ENCODE assay signal across 8 cellular contexts in the genomic region with DNA sequence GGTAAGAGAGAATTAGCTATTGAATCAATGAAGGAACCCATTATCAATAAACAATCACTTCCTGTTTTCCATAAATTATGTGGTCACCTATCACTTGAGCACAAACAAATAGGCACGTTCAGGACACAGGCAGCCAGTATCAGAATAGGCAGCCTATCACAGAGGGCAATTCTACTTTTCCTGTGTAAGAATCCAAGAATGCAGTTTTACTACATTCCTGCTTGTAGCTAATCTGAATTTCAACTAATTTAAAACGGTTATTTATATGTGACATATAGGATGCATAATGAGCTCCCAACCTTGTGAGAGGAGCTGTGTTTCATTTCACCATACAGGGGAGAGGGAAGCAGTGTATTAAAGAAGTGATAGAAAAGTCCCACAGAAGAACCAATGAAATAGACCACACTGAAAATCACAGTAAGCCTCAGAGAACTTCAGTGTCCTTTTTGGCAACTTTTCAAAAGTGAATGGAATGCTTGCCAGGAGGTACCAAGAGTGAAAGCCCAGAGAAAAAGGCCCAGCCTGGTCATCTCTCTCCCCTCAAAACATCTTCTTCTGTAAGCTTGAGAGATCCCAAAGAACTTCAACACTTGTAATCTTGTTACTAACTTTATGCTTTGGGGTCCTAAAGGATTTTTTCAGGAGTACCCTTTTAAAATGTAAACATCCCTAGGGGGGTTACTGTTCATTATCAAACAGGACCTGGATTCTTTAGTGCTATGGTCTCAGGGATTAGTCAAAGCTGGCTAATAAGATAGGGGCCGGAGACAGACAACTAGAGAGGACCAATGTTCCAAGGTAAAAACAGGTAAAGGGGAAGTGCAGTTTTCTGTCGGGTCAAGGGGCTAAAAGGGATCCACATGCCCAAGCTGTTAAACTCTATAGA. TPM values are rescaled to one million over a fixed set of nuclear protein-coding genes. Genes with fewer than 3 reads are reported as not detected.
DNase-seq lines count a peak whose midpoint lies in the region; ATAC-seq, FAIRE-seq and TF ChIP-seq lines count a peak whose summit lies in the region.

No MANE protein-coding gene starts in this region.

- ATAC-seq in GM19463 (IDR thresholded peaks at IDR 0.05; ENCODE audit: unreplicated experiment) (no peak), HG02981 (IDR thresholded peaks at IDR 0.05; ENCODE audit: unreplicated experiment) (no peak)

- peak overlapping the region; percentile 89 for H3K4me3 Mint-ChIP-seq in progenitor cell of endocrine pancreas (ENCODE audit: low read depth)

- peak; percentile 5 for DNase-seq in GM13977 (ENCODE audit: low spot score)
- DNase-seq in fibroblast of pulmonary artery (ENCODE audit: low read depth): peak; percentile 66
- DNase-seq in progenitor cell of endocrine pancreas (ENCODE audit: low spot score, unreplicated experiment): no peak
- no peak for DNase-seq in HTR-8/SVneo (ENCODE audit: insufficient read length, low spot score)

- peak overlapping the region; percentile 96 for H3K27ac Mint-ChIP-seq in progenitor cell of endocrine pancreas

- no peaks in the 10 kb centered on the region for H3K9me3 ChIP-seq in SU-DHL-6 (ENCODE audit: insufficient read depth, low read length)

- peaks cover 14% of the 10 kb centered on the region for H3K36me3 Mint-ChIP-seq in progenitor cell of endocrine pancreas (ENCODE audit: insufficient read depth)

- peak overlapping the region; percentile 64 for H2AFZ ChIP-seq in SU-DHL-6 (ENCODE audit: low read depth, low read length, severe bottlenecking)

- peak overlapping the region; percentile 72 for H3K4me2 ChIP-seq in SU-DHL-6 (ENCODE audit: low read depth, low read length, poor library complexity, severe bottlenecking)

- no peaks in the 10 kb centered on the region for H3K27me3 Mint-ChIP-seq in progenitor cell of endocrine pancreas

- H4K20me1 ChIP-seq in SU-DHL-6 (ENCODE audit: low read depth, low read length): no peaks in the 10 kb centered on the region

- peaks cover 3% of the 10 kb centered on the region for H3K9me3 Mint-ChIP-seq in progenitor cell of endocrine pancreas (ENCODE audit: low read depth)

- peaks cover 10% of the 10 kb centered on the region; the same call in 1 of the 2 replicates for H3F3A ChIP-seq in SU-DHL-6 (ENCODE audit: insufficient read depth)

- H3K4me3 ChIP-seq in SU-DHL-6 (ENCODE audit: insufficient read depth, low read length, poor library complexity, severe bottlenecking) (peak overlapping the region; percentile 61), fibroblast of pulmonary artery (replicated peaks; ENCODE audit: low read depth, low read length) (peak overlapping the region; percentile 70)

- TF ChIP-seq CTCF in 22Rv1 (IDR thresholded peaks at IDR 0.05) (no peak), GM13977 (IDR thresholded peaks at IDR 0.05; ENCODE audit: extremely low read depth, insufficient read depth, missing control alignments) (no peak), SU-DHL-6 (IDR thresholded peaks at IDR 0.05; ENCODE audit: insufficient read depth, low read length, poor library complexity, severe bottlenecking) (no peak), fibroblast of pulmonary artery (IDR thresholded peaks at IDR 0.05; ENCODE audit: low read length, missing control alignments) (no peak), progenitor cell of endocrine pancreas (IDR thresholded peaks at IDR 0.05; ENCODE audit: unreplicated experiment) (no peak)

- peaks cover 27% of the 10 kb centered on the region for H3K4me1 Mint-ChIP-seq in progenitor cell of endocrine pancreas (ENCODE audit: low read depth)

- H3K36me3 ChIP-seq in SU-DHL-6 (ENCODE audit: low read length): peaks cover 16% of the 10 kb centered on the region; the same call in 1 of the 2 replicates

- peak overlapping the region; percentile 55 for H3K27ac ChIP-seq in 22Rv1
- peak overlapping the region; percentile 59 for H3K27ac ChIP-seq in SU-DHL-6 (ENCODE audit: low read depth, low read length)

- no peak for FAIRE-seq in HTR-8/SVneo (lab: Jason Lieb, UNC)

- H3K9ac ChIP-seq in SU-DHL-6 (ENCODE audit: low read length): peak overlapping the region; percentile 72

- no peaks in the 10 kb centered on the region for H3K9me2 ChIP-seq in SU-DHL-6 (replicated peaks; ENCODE audit: insufficient read depth, low read length)

- H3K27me3 ChIP-seq in SU-DHL-6 (ENCODE audit: low read length): no peaks in the 10 kb centered on the region

- in situ Hi-C loops in GM13977 (cut with MboI; ENCODE audit: low pct_unique_long_range_greater_than_20kb, low sequenced_read_pairs, unreplicated experiment): no loop called here

- H3K79me2 ChIP-seq in SU-DHL-6 (ENCODE audit: insufficient read depth, low read length): peaks cover 14% of the 10 kb centered on the region

RNA-seq across cellular contexts. Expression of gene IMMP2L, which starts 1.3 kb away (rescaled TPM):
- 29.7 and 32.3 TPM in 2 replicates for total RNA-seq in progenitor cell of endocrine pancreas

Comparison
In these comparisons a context has a peak if more than half of its experiments do, and no peak if none do; other contexts are left out.
1. DNase-seq: peak in GM13977 (single experiment) and fibroblast of pulmonary artery (single experiment); none in progenitor cell of endocrine pancreas (single experiment) and HTR-8/SVneo (single experiment).